22 cellular contexts compared by ENCODE assay signal in genomic region chr11:57815877-57816276, GRCh38. TPM values are rescaled to one million over a fixed set of nuclear protein-coding genes. Genes with fewer than 3 reads are reported as not detected.
DNase-seq lines count a peak whose midpoint lies in the region; ATAC-seq and TF ChIP-seq lines count a peak whose summit lies in the region.
"Had no signal": no experiment of that assay in that cellular context is flagged by ENCODE, and none has a peak within 500 bp of the region (broad histone marks: within the 10 kb centered on the region; RNA-seq: fewer than 3 reads in every experiment).

No MANE protein-coding gene starts in this region.

- H3K27me3 Mint-ChIP-seq in stimulated activated memory B cell treated with anti-CD40 and anti-IgM and Interleukin-4, amounts not matched to agents 10 μg/mL and 1 μg/mL and 100 μg/mL, for 72 hours, result no peaks in the 10 kb centered on the region
- H3K27me3 Mint-ChIP-seq in activated CD4-positive, alpha-beta memory T cell treated with anti-CD3 and anti-CD28 coated beads for 36 hours, result no peaks in the 10 kb centered on the region
- H3K27me3 Mint-ChIP-seq: central memory CD8-positive, alpha-beta T cell; T-cell had no signal

- peak overlapping the region; percentile 13 to 19 for H3K27ac Mint-ChIP-seq in activated naive CD4-positive, alpha-beta T cell treated with anti-CD3 and anti-CD28 coated beads, Interleukin-2, amount 50 U/mL, for 72 hours
- peak overlapping the region; percentile 51 for H3K27ac Mint-ChIP-seq in stimulated activated memory B cell treated with anti-CD40 and anti-IgM and Interleukin-4, amounts not matched to agents 10 μg/mL and 1 μg/mL and 100 μg/mL, for 72 hours
- no peak overlapping the region for H3K27ac Mint-ChIP-seq in activated CD4-positive, alpha-beta memory T cell treated with anti-CD3 and anti-CD28 coated beads for 36 hours
- H3K27ac Mint-ChIP-seq: T-cell had no signal

- intact Hi-C loops in activated CD4-positive, alpha-beta memory T cell treated with anti-CD3 and anti-CD28 coated beads for 36 hours (cut with micrococcal nuclease), result no loop called here

- H3K4me3 Mint-ChIP-seq in stimulated activated memory B cell treated with anti-CD40 and anti-IgM and Interleukin-4, amounts not matched to agents 10 μg/mL and 1 μg/mL and 100 μg/mL, for 72 hours, result no peak overlapping the region
- H3K4me3 Mint-ChIP-seq in activated CD4-positive, alpha-beta memory T cell treated with anti-CD3 and anti-CD28 coated beads for 36 hours, result no peak overlapping the region
- H3K4me3 Mint-ChIP-seq: central memory CD8-positive, alpha-beta T cell; T-cell had no signal

- peaks cover 19% of the 10 kb centered on the region for H3K4me1 Mint-ChIP-seq in stimulated activated memory B cell treated with anti-CD40 and anti-IgM and Interleukin-4, amounts not matched to agents 10 μg/mL and 1 μg/mL and 100 μg/mL, for 72 hours
- H3K4me1 Mint-ChIP-seq in activated CD4-positive, alpha-beta memory T cell treated with anti-CD3 and anti-CD28 coated beads for 36 hours (ENCODE audit: low read depth), result peaks cover 9% of the 10 kb centered on the region
- H3K4me1 Mint-ChIP-seq: central memory CD8-positive, alpha-beta T cell; T-cell had no signal

- peak overlapping the region; percentile 20; the same call in 1 of the 2 replicates for H3K27ac ChIP-seq in OCI-LY3 (ENCODE audit: low read length)
- H3K27ac ChIP-seq: A549; BLaER1 treated with 17β-estradiol and CSF1 and Interleukin-3, amounts not matched to agents 10 nM and 100 nM; left ventricle myocardium inferior; tibial artery had no signal

- peaks cover 6% of the 10 kb centered on the region; the same call in 1 of the 2 replicates for H3K27me3 ChIP-seq in OCI-LY3 (ENCODE audit: low read depth, low read length)
- H3K27me3 ChIP-seq: BLaER1 treated with 17β-estradiol and CSF1 and Interleukin-3, amounts not matched to agents 10 nM and 100 nM; tibial artery had no signal

- POLR2A ChIA-PET in activated CD4-positive, alpha-beta memory T cell treated with anti-CD3 and anti-CD28 coated beads for 36 hours (lab: Charles Lee), result no interaction called here

- CTCF ChIA-PET in activated CD4-positive, alpha-beta memory T cell treated with anti-CD3 and anti-CD28 coated beads for 36 hours (lab: Charles Lee), result no interaction called here

- ATAC-seq in activated naive CD4-positive, alpha-beta T cell treated with anti-CD3 and anti-CD28 coated beads, Interleukin-2, amount 50 U/mL, for 72 hours, result peak in 1 of 2 donors; percentile 28
- ATAC-seq in HG02884 (IDR thresholded peaks at IDR 0.05; ENCODE audit: unreplicated experiment) (peak; percentile 5), HG02610 (IDR thresholded peaks at IDR 0.05; ENCODE audit: unreplicated experiment) (no peak)
- peak; percentile 53 for ATAC-seq in stimulated activated memory B cell treated with anti-CD40 and anti-IgM and Interleukin-4, amounts not matched to agents 10 μg/mL and 1 μg/mL and 100 μg/mL, for 72 hours
- ATAC-seq: A549, mucosa of descending colon, T-cell had no signal

- no peaks in the 10 kb centered on the region for H3K9me3 Mint-ChIP-seq in activated naive CD4-positive, alpha-beta T cell treated with anti-CD3 and anti-CD28 coated beads, Interleukin-2, amount 50 U/mL, for 72 hours
- no peaks in the 10 kb centered on the region for H3K9me3 Mint-ChIP-seq in stimulated activated memory B cell treated with anti-CD40 and anti-IgM and Interleukin-4, amounts not matched to agents 10 μg/mL and 1 μg/mL and 100 μg/mL, for 72 hours
- H3K9me3 Mint-ChIP-seq in activated CD4-positive, alpha-beta memory T cell treated with anti-CD3 and anti-CD28 coated beads for 36 hours, result no peaks in the 10 kb centered on the region
- H3K9me3 Mint-ChIP-seq: central memory CD8-positive, alpha-beta T cell; T-cell had no signal

- H3K36me3 ChIP-seq in OCI-LY3 (replicated peaks; ENCODE audit: low read depth, low read length), result no peaks in the 10 kb centered on the region

- H3K4me1 ChIP-seq in OCI-LY3 (ENCODE audit: low read length), result peaks cover 20% of the 10 kb centered on the region
- H3K4me1 ChIP-seq: A549; BLaER1 treated with 17β-estradiol and CSF1 and Interleukin-3, amounts not matched to agents 10 nM and 100 nM; left ventricle myocardium inferior; tibial artery had no signal

- H3K79me2 ChIP-seq in OCI-LY3 (ENCODE audit: low read length), result no peaks in the 10 kb centered on the region

- no peak overlapping the region for H3K9ac ChIP-seq in OCI-LY3 (ENCODE audit: low read length)
- H3K9ac ChIP-seq: BLaER1 treated with 17β-estradiol and CSF1 and Interleukin-3, amounts not matched to agents 10 nM and 100 nM had no signal

- H4K20me1 ChIP-seq in OCI-LY3 (ENCODE audit: insufficient read depth, low read length), result no peaks in the 10 kb centered on the region
- H4K20me1 ChIP-seq: BLaER1 treated with 17β-estradiol and CSF1 and Interleukin-3, amounts not matched to agents 10 nM and 100 nM had no signal

- no peak for TF ChIP-seq CTCF in OCI-LY3 (IDR thresholded peaks at IDR 0.05; ENCODE audit: low read depth, low read length)

- DNase-seq in activated naive CD4-positive, alpha-beta T cell treated with anti-CD3 and anti-CD28 coated beads, Interleukin-2, amount 50 U/mL, for 72 hours (ENCODE audit: low spot score in 2 of 2), result no peak
- DNase-seq in activated naive CD4-positive, alpha-beta T cell treated with Interleukin-2 at 50 U/mL for 16 hours, result no peak
- no peak for DNase-seq in activated CD4-positive, alpha-beta memory T cell treated with anti-CD3 and anti-CD28 coated beads for 36 hours
- DNase-seq in NCI-H128 (lab: John Stamatoyannopoulos, UW; ENCODE audit: unreplicated experiment), result no peak
- DNase-seq: activated CD8-positive, alpha-beta memory T cell treated with anti-CD3 and anti-CD28 coated beads for 24 hours; DMS 273 treated with DMSO at 0.1 percent for 48 hours; effector memory CD4-positive, alpha-beta T cell; GDM1; KG1; left ventricle myocardium inferior; mucosa of descending colon; NCI-H2029; SHP77; T-cell; tibial artery had no signal

- H3K4me2 ChIP-seq in OCI-LY3 (ENCODE audit: low read length), result peak overlapping the region; percentile 65
- H3K4me2 ChIP-seq: A549; BLaER1 treated with 17β-estradiol and CSF1 and Interleukin-3, amounts not matched to agents 10 nM and 100 nM had no signal

- peak overlapping the region; percentile 23; the same call in 1 of the 2 replicates for H3K4me3 ChIP-seq in OCI-LY3 (ENCODE audit: low read length)
- H3K4me3 ChIP-seq: A549; BLaER1 treated with 17β-estradiol and CSF1 and Interleukin-3, amounts not matched to agents 10 nM and 100 nM; left ventricle myocardium inferior; mucosa of descending colon; tibial artery had no signal

- no peak overlapping the region for H2AFZ ChIP-seq in OCI-LY3 (ENCODE audit: low read depth, low read length)

- no peaks in the 10 kb centered on the region for H3K9me3 ChIP-seq in OCI-LY3 (ENCODE audit: insufficient read depth, low read length)
- H3K9me3 ChIP-seq: A549; BLaER1 treated with 17β-estradiol and CSF1 and Interleukin-3, amounts not matched to agents 10 nM and 100 nM; left ventricle myocardium inferior; mucosa of descending colon; tibial artery had no signal

- no peaks in the 10 kb centered on the region for H3K36me3 Mint-ChIP-seq in activated naive CD4-positive, alpha-beta T cell treated with anti-CD3 and anti-CD28 coated beads, Interleukin-2, amount 50 U/mL, for 72 hours
- peaks cover 42% of the 10 kb centered on the region for H3K36me3 Mint-ChIP-seq in stimulated activated memory B cell treated with anti-CD40 and anti-IgM and Interleukin-4, amounts not matched to agents 10 μg/mL and 1 μg/mL and 100 μg/mL, for 72 hours
- H3K36me3 Mint-ChIP-seq in activated CD4-positive, alpha-beta memory T cell treated with anti-CD3 and anti-CD28 coated beads for 36 hours, result peaks cover 14% of the 10 kb centered on the region

RNA-seq across cellular contexts. Expression of gene CTNND1, which starts 54.3 kb away (rescaled TPM):
- total RNA-seq in activated naive CD4-positive, alpha-beta T cell treated with anti-CD3 and anti-CD28 coated beads, Interleukin-2, amount 50 U/mL, for 72 hours, result 10 to 100 TPM; 10.4 to 19.7 TPM
- total RNA-seq in activated CD4-positive, alpha-beta memory T cell treated with anti-CD3 and anti-CD28 coated beads for 36 hours, result 1 to 10 TPM; 3.5 to 4.4 TPM
